22 cellular contexts compared by ENCODE assay signal in genomic region chr18:69941183-69941582, GRCh38. TPM values are rescaled to one million over a fixed set of nuclear protein-coding genes. Genes with fewer than 3 reads are reported as not detected.
A peak's percentile ranks its signal among the peaks of the same experiment; 100 is the strongest.
DNase-seq lines count a peak whose midpoint lies in the region; FAIRE-seq and TF ChIP-seq lines count a peak whose summit lies in the region.
"Had no signal": no experiment of that assay in that cellular context is flagged by ENCODE, and none has a peak within 500 bp of the region (broad histone marks: within the 10 kb centered on the region; RNA-seq: fewer than 3 reads in every experiment).

No MANE protein-coding gene starts in this region.

- no peak for DNase-seq in activated T-cell treated with anti-CD3 and anti-CD28 coated beads, Interleukin-2, amount 50 U/mL, for 24 hours
- DNase-seq in activated T-cell treated with anti-CD3 and anti-CD28 coated beads, Interleukin-2, amount 50 U/mL, for 48 hours: no peak
- no peak for DNase-seq in GM12891 (ENCODE audit: insufficient read length, low spot score)
- DNase-seq in immature natural killer cell: peak; percentile 36 to 56 (median 52)
- no peak for DNase-seq in amygdala (lab: John Stamatoyannopoulos, UW)
- no peak for DNase-seq in DMS153 (lab: John Stamatoyannopoulos, UW)
- DNase-seq: BE2C; Caco-2; CD4-positive, CD25-positive, alpha-beta regulatory T cell; DMS 273 treated with DMSO at 0.1 percent for 48 hours; DND-41; GM23248; HCEC 1CT; KBM-7; MM.1S; NCI-H1092; NCI-H1436; NCI-H187 treated with DMSO at 0.1 percent for 48 hours; NCI-H2107; NCI-H446 treated with DMSO at 0.1 percent for 48 hours; NCI-H526 treated with DMSO at 0.1 percent for 48 hours had no signal

- no peak for FAIRE-seq in GM12891 (lab: Jason Lieb, UNC)

- peak overlapping the region; percentile 23 for H3K4me3 Mint-ChIP-seq in activated T-cell treated with anti-CD3 and anti-CD28 coated beads, Interleukin-2, amount 50 U/mL, for 24 hours
- peak overlapping the region in 3 of 5 donors; percentile 56 to 77 (median 71) for H3K4me3 Mint-ChIP-seq in immature natural killer cell

- H3K9me3 Mint-ChIP-seq in activated T-cell treated with anti-CD3 and anti-CD28 coated beads, Interleukin-2, amount 50 U/mL, for 24 hours: peaks cover 32% of the 10 kb centered on the region
- no peaks in the 10 kb centered on the region for H3K9me3 Mint-ChIP-seq in immature natural killer cell

- TF ChIP-seq POLR2A in GM12891 (IDR thresholded peaks at IDR 0.05; ENCODE audit: low read depth, low read length): 0 out of 2 replicates have a peak, but pooled peaks have one; percentile 14
- peak; percentile 39 for TF ChIP-seq POLR2A in GM19193 (IDR thresholded peaks at IDR 0.05; ENCODE audit: extremely low read depth, insufficient read depth, insufficient read length)

- no peaks in the 10 kb centered on the region for H3K36me3 Mint-ChIP-seq in activated T-cell treated with anti-CD3 and anti-CD28 coated beads, Interleukin-2, amount 50 U/mL, for 24 hours (ENCODE audit: low read depth)
- H3K36me3 Mint-ChIP-seq in immature natural killer cell: peaks cover 27 to 63% (median 41%) of the 10 kb centered on the region in 3 donors

- no peaks in the 10 kb centered on the region for H3K27me3 Mint-ChIP-seq in activated T-cell treated with anti-CD3 and anti-CD28 coated beads, Interleukin-2, amount 50 U/mL, for 24 hours
- peaks cover 0 to 9% (median 4%) of the 10 kb centered on the region in 3 donors for H3K27me3 Mint-ChIP-seq in immature natural killer cell (ENCODE audit: low read depth in 3 of 3)
- H3K27me3 Mint-ChIP-seq: CD4-positive, CD25-positive, alpha-beta regulatory T cell had no signal

- H3K4me1 Mint-ChIP-seq in activated T-cell treated with anti-CD3 and anti-CD28 coated beads, Interleukin-2, amount 50 U/mL, for 24 hours (ENCODE audit: low read depth): peaks cover 50% of the 10 kb centered on the region
- H3K4me1 Mint-ChIP-seq in immature natural killer cell: peaks cover 0 to 72% of the 10 kb centered on the region in 2 donors

- no peak overlapping the region for H3K27ac Mint-ChIP-seq in activated T-cell treated with anti-CD3 and anti-CD28 coated beads, Interleukin-2, amount 50 U/mL, for 24 hours
- H3K27ac Mint-ChIP-seq in immature natural killer cell: peak overlapping the region in 2 of 6 donors; percentile 87 to 89

TF ChIP-seq in GM12891, 5 proteins besides CTCF, POLR2A, EP300 and RAD21:
- no peak for TF ChIP-seq SPI1 (IDR thresholded peaks at IDR 0.05; ENCODE audit: low read depth, low read length)
- no peak for TF ChIP-seq POLR2AphosphoS5 (IDR thresholded peaks at IDR 0.05; ENCODE audit: low read depth, low read length)
- TF ChIP-seq PAX5 (IDR thresholded peaks at IDR 0.05; ENCODE audit: insufficient read depth, low read length, severe bottlenecking): no peak
- no peak for TF ChIP-seq POU2F2 (IDR thresholded peaks at IDR 0.05; ENCODE audit: low read depth, low read length)
- TF ChIP-seq TAF1 (IDR thresholded peaks at IDR 0.05; ENCODE audit: low read depth, low read length): no peak
TF ChIP-seq in GM12891: peak in this region for 0.

RNA-seq across cellular contexts. Expression of gene CD226, which starts 6.5 kb away (rescaled TPM):
- polyA plus RNA-seq in GM12891 (2012; ENCODE audit: low read depth, missing spikeins): 65.3 TPM
- polyA plus RNA-seq in immature natural killer cell: 100 to 1,000 TPM in 2 of 3 donors, 10 to 100 TPM in 1; 59.9 to 103 (median 102) TPM

Comparison
In these comparisons a context has a peak if more than half of its experiments do, and no peak if none do; other contexts are left out.
1. DNase-seq: peak in immature natural killer cell (3 of 3); none in activated T-cell treated with anti-CD3 and anti-CD28 coated beads, Interleukin-2, amount 50 U/mL, for 24 hours (single experiment), activated T-cell treated with anti-CD3 and anti-CD28 coated beads, Interleukin-2, amount 50 U/mL, for 48 hours (0 of 2), GM12891 (single experiment), amygdala (0 of 56) and DMS153 (single experiment).